Comparison of ENCODE assay signal across 10 cellular contexts in genomic region chr4:163587867-163588266, GRCh38.
A peak's percentile ranks its signal among the peaks of the same experiment; 100 is the strongest.
DNase-seq lines count a peak whose midpoint lies in the region; ATAC-seq and TF ChIP-seq lines count a peak whose summit lies in the region.
"Had no signal": no experiment of that assay in that cellular context is flagged by ENCODE, and none has a peak within 500 bp of the region (broad histone marks: within the 10 kb centered on the region; RNA-seq: fewer than 3 reads in every experiment).

No MANE protein-coding gene starts in this region.

- intact Hi-C loops in heart left ventricle (cut with DNase I) = no loop called here

- no peak for TF ChIP-seq POLR2A in heart left ventricle (IDR thresholded peaks at IDR 0.05)

- CTCF ChIA-PET in activated CD8-positive, alpha-beta memory T cell treated with anti-CD3 and anti-CD28 coated beads, Interleukin-2, amount 10 ng/mL, durations not matched to agents 7 days and 5 days (lab: Charles Lee) = no interaction called here

- peak; percentile 55 for ATAC-seq in GM18498 (IDR thresholded peaks at IDR 0.05; ENCODE audit: unreplicated experiment)
- ATAC-seq in GM21576 (IDR thresholded peaks at IDR 0.05; ENCODE audit: unreplicated experiment) = peak; percentile 57
- ATAC-seq in foreskin keratinocyte = peak; percentile 40
- ATAC-seq in activated CD8-positive, alpha-beta memory T cell treated with anti-CD3 and anti-CD28 coated beads, Interleukin-2, amount 10 ng/mL, durations not matched to agents 7 days and 5 days = no peak
- no peak for ATAC-seq in heart left ventricle

- no peaks in the 10 kb centered on the region for H3K4me1 Mint-ChIP-seq in activated CD8-positive, alpha-beta memory T cell treated with anti-CD3 and anti-CD28 coated beads, Interleukin-2, amount 10 ng/mL, durations not matched to agents 7 days and 5 days

- H3K4me3 ChIP-seq in heart left ventricle = no peak overlapping the region
- H3K4me3 ChIP-seq: SJCRH30 had no signal

- H3K27ac ChIP-seq in foreskin keratinocyte (no peak overlapping the region), heart left ventricle (no peak overlapping the region)
- H3K27ac ChIP-seq: SJCRH30 had no signal

- H3K9me3 ChIP-seq in heart left ventricle = peaks cover 0 to 4% (median 0%) of the 10 kb centered on the region in 12 donors
- H3K9me3 ChIP-seq: SJCRH30 had no signal

- no peaks in the 10 kb centered on the region for H3K36me3 ChIP-seq in heart left ventricle
- H3K36me3 ChIP-seq: SJCRH30 had no signal

- H3K9me3 Mint-ChIP-seq in activated CD8-positive, alpha-beta memory T cell treated with anti-CD3 and anti-CD28 coated beads, Interleukin-2, amount 10 ng/mL, durations not matched to agents 7 days and 5 days (ENCODE audit: low read depth) = no peaks in the 10 kb centered on the region
- H3K9me3 Mint-ChIP-seq: stimulated activated naive CD8-positive, alpha-beta T cell treated with anti-CD3 and anti-CD28 coated beads, Interleukin-15, Interleukin-2, amounts not matched to agents 100 ng/mL and 50 ng/mL, for 24 hours had no signal

- 74 to 83% (median 78%) methylated on average over 3 of the region's 3 CpGs for WGBS in heart left ventricle, 4 donors

- H3K4me1 ChIP-seq in foreskin keratinocyte = no peaks in the 10 kb centered on the region
- peaks cover 0 to 36% (median 0%) of the 10 kb centered on the region in 12 donors for H3K4me1 ChIP-seq in heart left ventricle
- H3K4me1 ChIP-seq: SJCRH30 had no signal

- TF ChIP-seq CTCF in foreskin keratinocyte (conservative IDR thresholded peaks at IDR 0.05) (peak; percentile 34), heart left ventricle (IDR thresholded peaks at IDR 0.05) (no peak)

- no peaks in the 10 kb centered on the region for H3K27me3 ChIP-seq in foreskin keratinocyte
- H3K27me3 ChIP-seq in heart left ventricle = no peaks in the 10 kb centered on the region
- H3K27me3 ChIP-seq: SJCRH30 had no signal

- H3K36me3 Mint-ChIP-seq in activated CD8-positive, alpha-beta memory T cell treated with anti-CD3 and anti-CD28 coated beads, Interleukin-2, amount 10 ng/mL, durations not matched to agents 7 days and 5 days = no peaks in the 10 kb centered on the region

- H3K27ac Mint-ChIP-seq in activated CD8-positive, alpha-beta memory T cell treated with anti-CD3 and anti-CD28 coated beads, Interleukin-2, amount 10 ng/mL, durations not matched to agents 7 days and 5 days = no peak overlapping the region
- H3K27ac Mint-ChIP-seq: stimulated activated naive CD8-positive, alpha-beta T cell treated with anti-CD3 and anti-CD28 coated beads, Interleukin-15, Interleukin-2, amounts not matched to agents 100 ng/mL and 50 ng/mL, for 24 hours had no signal

- H3K27me3 Mint-ChIP-seq in activated CD8-positive, alpha-beta memory T cell treated with anti-CD3 and anti-CD28 coated beads, Interleukin-2, amount 10 ng/mL, durations not matched to agents 7 days and 5 days = no peaks in the 10 kb centered on the region
- H3K27me3 Mint-ChIP-seq: stimulated activated naive CD8-positive, alpha-beta T cell treated with anti-CD3 and anti-CD28 coated beads, Interleukin-15, Interleukin-2, amounts not matched to agents 100 ng/mL and 50 ng/mL, for 24 hours had no signal

- H3K4me3 Mint-ChIP-seq in activated CD8-positive, alpha-beta memory T cell treated with anti-CD3 and anti-CD28 coated beads, Interleukin-2, amount 10 ng/mL, durations not matched to agents 7 days and 5 days = no peak overlapping the region
- H3K4me3 Mint-ChIP-seq: stimulated activated naive CD8-positive, alpha-beta T cell treated with anti-CD3 and anti-CD28 coated beads, Interleukin-15, Interleukin-2, amounts not matched to agents 100 ng/mL and 50 ng/mL, for 24 hours had no signal

- DNase-seq in HT1080 (ENCODE audit: low read depth) = peak; percentile 32
- peak in 1 of 2 donors; percentile 39 for DNase-seq in foreskin keratinocyte
- no peak for DNase-seq in mesenteric fat pad (ENCODE audit: low spot score)
- DNase-seq in NCI-H1092 (lab: John Stamatoyannopoulos, UW) = no peak
- no peak for DNase-seq in activated CD8-positive, alpha-beta memory T cell treated with anti-CD3 and anti-CD28 coated beads, Interleukin-2, amount 10 ng/mL, durations not matched to agents 7 days and 5 days
- DNase-seq in heart left ventricle = no peak

Comparison
In these comparisons a context has a peak if more than half of its experiments do, and no peak if none do; other contexts are left out.
1. ATAC-seq: peak in GM18498 (single experiment), GM21576 (single experiment) and foreskin keratinocyte (single experiment); none in activated CD8-positive, alpha-beta memory T cell treated with anti-CD3 and anti-CD28 coated beads, Interleukin-2, amount 10 ng/mL, durations not matched to agents 7 days and 5 days (single experiment) and heart left ventricle (0 of 4).